In the genomic region with DNA sequence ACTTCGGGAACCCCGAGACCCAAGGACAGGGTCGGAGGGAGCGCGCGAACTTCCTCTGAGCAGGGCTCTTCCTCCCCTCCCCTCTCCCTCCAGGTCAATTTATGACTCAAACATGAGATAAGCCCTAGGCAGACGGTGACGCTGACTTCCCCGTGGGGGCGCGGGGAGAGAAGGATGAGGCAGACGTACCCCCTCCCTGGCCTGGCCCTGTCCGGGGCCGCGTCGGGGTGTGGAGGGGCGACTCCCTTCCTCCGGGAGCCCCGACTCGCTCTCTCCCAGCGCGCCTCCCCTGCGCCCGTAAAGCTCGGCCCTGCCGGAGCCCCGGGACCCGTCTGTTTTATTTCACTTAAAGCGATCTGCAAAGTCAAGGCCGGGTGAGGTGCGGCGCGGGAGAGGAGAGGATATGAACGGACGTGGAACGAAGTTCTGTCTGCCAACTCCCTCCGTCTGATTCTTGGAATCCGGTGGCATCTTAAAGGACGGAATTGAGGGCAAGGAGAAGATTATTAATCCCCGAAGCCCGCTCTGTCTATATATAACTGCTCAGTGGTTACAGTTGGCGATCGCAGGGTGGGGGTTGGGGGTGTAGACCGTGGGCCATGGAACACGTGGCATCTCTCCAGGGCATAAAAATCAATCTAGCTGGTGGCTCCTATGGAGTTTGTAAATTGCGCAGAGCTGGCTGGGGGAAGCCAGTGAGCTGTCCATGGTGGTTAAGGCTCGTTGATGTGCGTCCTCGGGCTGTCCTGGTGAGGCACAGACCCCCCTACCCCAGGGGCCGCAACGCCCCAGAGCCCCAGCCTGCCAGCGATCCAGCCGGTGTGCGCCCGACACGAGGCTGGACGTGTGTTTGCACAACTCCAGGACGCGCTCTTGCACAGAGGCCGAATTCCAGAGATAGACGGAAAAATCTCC, we compare ENCODE assay signal across 8 cellular contexts. TPM values are rescaled to one million over a fixed set of nuclear protein-coding genes. Genes with fewer than 3 reads are reported as not detected.
DNase-seq lines count a peak whose midpoint lies in the region; ATAC-seq and TF ChIP-seq lines count a peak whose summit lies in the region.

No MANE protein-coding gene starts in this region.

- DNase-seq in activated CD4-positive, alpha-beta memory T cell treated with anti-CD3 and anti-CD28 coated beads for 36 hours, result peak; percentile 32
- no peak for DNase-seq in activated CD4-positive, alpha-beta memory T cell treated with anti-CD3 and anti-CD28 coated beads, Interleukin-2, amount 10 ng/mL, durations not matched to agents 7 days and 5 days
- DNase-seq in WERI-Rb-1 (peak; percentile 9), iPS DF 6.9 (ENCODE audit: low read depth, low spot score) (no peak), stomach (no peak)

- CTCF ChIA-PET in activated CD4-positive, alpha-beta memory T cell treated with anti-CD3 and anti-CD28 coated beads for 36 hours (lab: Charles Lee), result no interaction called here
- CTCF ChIA-PET in activated CD4-positive, alpha-beta memory T cell treated with anti-CD3 and anti-CD28 coated beads, Interleukin-2, amount 10 ng/mL, durations not matched to agents 7 days and 5 days (lab: Charles Lee), result no interaction called here

- ATAC-seq in HG03280 (IDR thresholded peaks at IDR 0.05; ENCODE audit: unreplicated experiment) (no peak), HG02981 (IDR thresholded peaks at IDR 0.05; ENCODE audit: unreplicated experiment) (no peak), GM21367 (IDR thresholded peaks at IDR 0.05; ENCODE audit: unreplicated experiment) (no peak)

- H3K9me3 Mint-ChIP-seq in activated CD4-positive, alpha-beta memory T cell treated with anti-CD3 and anti-CD28 coated beads for 36 hours, result no peaks in the 10 kb centered on the region
- H3K9me3 Mint-ChIP-seq in activated CD4-positive, alpha-beta memory T cell treated with anti-CD3 and anti-CD28 coated beads, Interleukin-2, amount 10 ng/mL, durations not matched to agents 7 days and 5 days, result no peaks in the 10 kb centered on the region

- H3K36me3 ChIP-seq in WERI-Rb-1, result no peaks in the 10 kb centered on the region
- H3K36me3 ChIP-seq in iPS DF 6.9 (ENCODE audit: control insufficient read depth, insufficient read depth, low read length), result no peaks in the 10 kb centered on the region
- H3K36me3 ChIP-seq in stomach, result no peaks in the 10 kb centered on the region

- no peak overlapping the region for H3K27ac Mint-ChIP-seq in activated CD4-positive, alpha-beta memory T cell treated with anti-CD3 and anti-CD28 coated beads for 36 hours
- H3K27ac Mint-ChIP-seq in activated CD4-positive, alpha-beta memory T cell treated with anti-CD3 and anti-CD28 coated beads, Interleukin-2, amount 10 ng/mL, durations not matched to agents 7 days and 5 days, result no peak overlapping the region

- H3K27me3 ChIP-seq in WERI-Rb-1 (ENCODE audit: insufficient read depth, low read depth, severe bottlenecking) (peaks cover 7% of the 10 kb centered on the region), iPS DF 6.9 (ENCODE audit: control insufficient read depth, insufficient read depth, low read length) (peaks cover 47% of the 10 kb centered on the region), stomach (peaks cover 10 to 65% (median 23%) of the 10 kb centered on the region in 3 donors)

- TF ChIP-seq POLR2A in stomach (IDR thresholded peaks at IDR 0.05), result no peak

- peak overlapping the region; percentile 41 for H3K4me3 ChIP-seq in WERI-Rb-1 (ENCODE audit: low read depth, low read length)
- H3K4me3 ChIP-seq in iPS DF 6.9 (ENCODE audit: low read length), result peak overlapping the region; percentile 25; the same call in 1 of the 2 replicates
- peak overlapping the region; percentile 22 to 55 (median 40) for H3K4me3 ChIP-seq in stomach

- intact Hi-C loops in activated CD4-positive, alpha-beta memory T cell treated with anti-CD3 and anti-CD28 coated beads for 36 hours (cut with micrococcal nuclease), result loop anchor here (10.0 kb wide), 1 partner anchor 199 kb away; no protein-coding TSS in a partner anchor
- intact Hi-C loops in stomach (cut with DNase I; ENCODE audit: low total_unique reads), result no loop called here

- no peak for TF ChIP-seq CTCF in WERI-Rb-1 (IDR thresholded peaks at IDR 0.05; ENCODE audit: low read depth, low read length)
- no peak for TF ChIP-seq CTCF in stomach (IDR thresholded peaks at IDR 0.05)

- H3K4me3 Mint-ChIP-seq in activated CD4-positive, alpha-beta memory T cell treated with anti-CD3 and anti-CD28 coated beads for 36 hours, result peak overlapping the region; percentile 49
- H3K4me3 Mint-ChIP-seq in activated CD4-positive, alpha-beta memory T cell treated with anti-CD3 and anti-CD28 coated beads, Interleukin-2, amount 10 ng/mL, durations not matched to agents 7 days and 5 days, result no peak overlapping the region

- H3K36me3 Mint-ChIP-seq in activated CD4-positive, alpha-beta memory T cell treated with anti-CD3 and anti-CD28 coated beads for 36 hours, result no peaks in the 10 kb centered on the region
- no peaks in the 10 kb centered on the region for H3K36me3 Mint-ChIP-seq in activated CD4-positive, alpha-beta memory T cell treated with anti-CD3 and anti-CD28 coated beads, Interleukin-2, amount 10 ng/mL, durations not matched to agents 7 days and 5 days (ENCODE audit: low read depth)

- POLR2A ChIA-PET in activated CD4-positive, alpha-beta memory T cell treated with anti-CD3 and anti-CD28 coated beads for 36 hours (lab: Charles Lee), result no interaction called here
- POLR2A ChIA-PET in activated CD4-positive, alpha-beta memory T cell treated with anti-CD3 and anti-CD28 coated beads, Interleukin-2, amount 10 ng/mL, durations not matched to agents 7 days and 5 days (lab: Charles Lee), result no interaction called here

- H3K27ac ChIP-seq in WERI-Rb-1 (no peak overlapping the region), iPS DF 6.9 (ENCODE audit: low read length) (no peak overlapping the region), stomach (no peak overlapping the region)

- H3K9me3 ChIP-seq in WERI-Rb-1 (ENCODE audit: severe bottlenecking), result no peaks in the 10 kb centered on the region
- H3K9me3 ChIP-seq in iPS DF 6.9 (ENCODE audit: control insufficient read depth, insufficient read depth, low read length), result no peaks in the 10 kb centered on the region
- H3K9me3 ChIP-seq in stomach, result no peaks in the 10 kb centered on the region

- H3K27me3 Mint-ChIP-seq in activated CD4-positive, alpha-beta memory T cell treated with anti-CD3 and anti-CD28 coated beads for 36 hours, result peaks cover 75% of the 10 kb centered on the region
- peaks cover 89% of the 10 kb centered on the region for H3K27me3 Mint-ChIP-seq in activated CD4-positive, alpha-beta memory T cell treated with anti-CD3 and anti-CD28 coated beads, Interleukin-2, amount 10 ng/mL, durations not matched to agents 7 days and 5 days

- no CpG with 5 or more reads among the region's 61 CpGs for WGBS in iPS DF 6.9 (ENCODE audit: insufficient coverage, insufficient read length)
- whole genome bisulfite sequencing in stomach, 5 donors, result 1 to 2% (median 2%) methylated on average over 46 to 61 of the region's 61 CpGs

- H3K4me1 Mint-ChIP-seq in activated CD4-positive, alpha-beta memory T cell treated with anti-CD3 and anti-CD28 coated beads for 36 hours (ENCODE audit: low read depth), result peaks cover 13% of the 10 kb centered on the region
- H3K4me1 Mint-ChIP-seq in activated CD4-positive, alpha-beta memory T cell treated with anti-CD3 and anti-CD28 coated beads, Interleukin-2, amount 10 ng/mL, durations not matched to agents 7 days and 5 days, result peaks cover 10% of the 10 kb centered on the region

- peaks cover 2% of the 10 kb centered on the region; the same call in 1 of the 2 replicates for H3K4me1 ChIP-seq in iPS DF 6.9 (ENCODE audit: control insufficient read depth, insufficient read depth, low read length)
- H3K4me1 ChIP-seq in stomach, result peaks cover 19 to 32% (median 31%) of the 10 kb centered on the region in 4 donors

- TF ChIP-seq EP300 in stomach (IDR thresholded peaks at IDR 0.05), result no peak

RNA-seq across cellular contexts. Expression of gene PTHLH, which starts 2.9 kb away (rescaled TPM):
- total RNA-seq in activated CD4-positive, alpha-beta memory T cell treated with anti-CD3 and anti-CD28 coated beads for 36 hours, result under 1 TPM in 1 of 2 experiments, not detected in 1; 0.12 TPM
- total RNA-seq in activated CD4-positive, alpha-beta memory T cell treated with anti-CD3 and anti-CD28 coated beads, Interleukin-2, amount 10 ng/mL, durations not matched to agents 7 days and 5 days, result not detected
- 1 to 10 TPM in 2 of 5 donors, under 1 TPM in 1, not detected in 2; 0.58 to 4.8 (median 2.8) TPM for total RNA-seq in stomach
- polyA plus RNA-seq in stomach, result 1 to 10 TPM in 2 of 3 donors, under 1 TPM in 1; 0.75 to 1.9 (median 1.5) TPM

Comparison
In these comparisons a context has a peak if more than half of its experiments do, and no peak if none do; other contexts are left out.
1. DNase-seq: peak in activated CD4-positive, alpha-beta memory T cell treated with anti-CD3 and anti-CD28 coated beads for 36 hours (single experiment) and WERI-Rb-1 (single experiment); none in activated CD4-positive, alpha-beta memory T cell treated with anti-CD3 and anti-CD28 coated beads, Interleukin-2, amount 10 ng/mL, durations not matched to agents 7 days and 5 days (single experiment), iPS DF 6.9 (single experiment) and stomach (single experiment).
2. Peak in every context shown above with its lines, with median percentiles within 50 percentile points of each other: H3K4me3 ChIP-seq.